Comparison of ENCODE assay signal across 8 cellular contexts in genomic region chr4:153345011-153345981, GRCh38. TPM values are rescaled to one million over a fixed set of nuclear protein-coding genes. Genes with fewer than 3 reads are reported as not detected.
DNase-seq lines count a peak whose midpoint lies in the region; ATAC-seq and TF ChIP-seq lines count a peak whose summit lies in the region.

No MANE protein-coding gene starts in this region.

- no peak overlapping the region for H3K9ac ChIP-seq in muscle layer of colon (ENCODE audit: low read length)

- H3K9me3 ChIP-seq in muscle layer of colon (ENCODE audit: low read length): no peaks in the 10 kb centered on the region

- no peaks in the 10 kb centered on the region for H3K27me3 ChIP-seq in muscle layer of colon (ENCODE audit: control insufficient read depth in 1 of 2, insufficient read depth in 2 of 2, low read length in 2 of 2)

- no peaks in the 10 kb centered on the region for H3K4me1 ChIP-seq in muscle layer of colon (ENCODE audit: insufficient read depth, low read length)

- H3K36me3 ChIP-seq in muscle layer of colon (ENCODE audit: insufficient read depth, low read length): no peaks in the 10 kb centered on the region

- no peaks in the 10 kb centered on the region for H3K36me3 Mint-ChIP-seq in endothelial cell (ENCODE audit: low read depth, unreplicated experiment)
- no peaks in the 10 kb centered on the region for H3K36me3 Mint-ChIP-seq in stimulated activated naive B cell treated with anti-CD40 and anti-IgM and Interleukin-4, amounts not matched to agents 10 μg/mL and 1 μg/mL and 100 μg/mL, for 72 hours

- H3K27ac Mint-ChIP-seq in endothelial cell (ENCODE audit: unreplicated experiment): peak overlapping the region; percentile 74
- H3K27ac Mint-ChIP-seq in stimulated activated naive B cell treated with anti-CD40 and anti-IgM and Interleukin-4, amounts not matched to agents 10 μg/mL and 1 μg/mL and 100 μg/mL, for 72 hours: peak overlapping the region; percentile 32

- peak overlapping the region; percentile 92 for H3K4me3 Mint-ChIP-seq in endothelial cell (ENCODE audit: unreplicated experiment)
- H3K4me3 Mint-ChIP-seq in stimulated activated naive B cell treated with anti-CD40 and anti-IgM and Interleukin-4, amounts not matched to agents 10 μg/mL and 1 μg/mL and 100 μg/mL, for 72 hours: peak overlapping the region; percentile 88 to 90

- POLR2A ChIA-PET in AG04449 (lab: Yijun Ruan, JAX): no interaction called here

- ATAC-seq in GM18517 (IDR thresholded peaks at IDR 0.05; ENCODE audit: unreplicated experiment) (peak; percentile 20), HG03095 (IDR thresholded peaks at IDR 0.05; ENCODE audit: unreplicated experiment) (peak; percentile 35)
- ATAC-seq in stimulated activated naive B cell treated with anti-CD40 and anti-IgM and Interleukin-4, amounts not matched to agents 10 μg/mL and 1 μg/mL and 100 μg/mL, for 72 hours (replicated peaks): peak; percentile 56 to 59

- TF ChIP-seq CTCF in AG04449 (IDR thresholded peaks at IDR 0.05; ENCODE audit: insufficient read depth, low read length, missing control alignments): no peak
- TF ChIP-seq CTCF in endothelial cell (IDR thresholded peaks at IDR 0.05; ENCODE audit: unreplicated experiment): no peak

- H3K9me3 Mint-ChIP-seq in endothelial cell (ENCODE audit: unreplicated experiment): no peaks in the 10 kb centered on the region
- no peaks in the 10 kb centered on the region for H3K9me3 Mint-ChIP-seq in stimulated activated naive B cell treated with anti-CD40 and anti-IgM and Interleukin-4, amounts not matched to agents 10 μg/mL and 1 μg/mL and 100 μg/mL, for 72 hours

- no peak overlapping the region for H3K27ac ChIP-seq in muscle layer of colon (ENCODE audit: low read depth, low read length)

- H3K4me1 Mint-ChIP-seq in endothelial cell (ENCODE audit: unreplicated experiment): peaks cover 40% of the 10 kb centered on the region
- H3K4me1 Mint-ChIP-seq in stimulated activated naive B cell treated with anti-CD40 and anti-IgM and Interleukin-4, amounts not matched to agents 10 μg/mL and 1 μg/mL and 100 μg/mL, for 72 hours: peaks cover 21 to 39% of the 10 kb centered on the region in 2 donors

- H3K4me3 ChIP-seq in AG04449 (ENCODE audit: low read depth, low read length): peak overlapping the region; percentile 83
- peak overlapping the region; percentile 80 to 83 for H3K4me3 ChIP-seq in muscle layer of colon (ENCODE audit: low read depth in 1 of 2, low read length in 2 of 2)

- peaks cover 7% of the 10 kb centered on the region for H3K27me3 Mint-ChIP-seq in endothelial cell (ENCODE audit: unreplicated experiment)
- H3K27me3 Mint-ChIP-seq in stimulated activated naive B cell treated with anti-CD40 and anti-IgM and Interleukin-4, amounts not matched to agents 10 μg/mL and 1 μg/mL and 100 μg/mL, for 72 hours: no peaks in the 10 kb centered on the region

- no peak for DNase-seq in AG04449 (ENCODE audit: low read depth, low spot score)
- DNase-seq in NCI-H510A (lab: John Stamatoyannopoulos, UW): peak; percentile 37
- peak; percentile 52 to 59 for DNase-seq in activated CD4-positive, alpha-beta T cell treated with anti-CD3 and anti-CD28 coated beads, Interleukin-2, amount 50 U/mL, for 4 hours
- peak; percentile 43 for DNase-seq in endothelial cell (ENCODE audit: low spot score)
- peak; percentile 26 for DNase-seq in stimulated activated naive B cell treated with anti-CD40 and anti-IgM and Interleukin-4, amounts not matched to agents 10 μg/mL and 1 μg/mL and 100 μg/mL, for 72 hours

- CTCF ChIA-PET in AG04449 (lab: Yijun Ruan, JAX): interaction anchor here (0.6 to 9.8 kb wide), 30 partner anchors 10 to 404 kb away, joined by 3 to 199 read pairs (median 4); no protein-coding TSS in a partner anchor

RNA-seq across cellular contexts. Expression of gene MND1, which starts 0.8 kb away (rescaled TPM):
- total RNA-seq in endothelial cell (ENCODE audit: unreplicated experiment): 5.5 TPM
